ENCODE assay signal across 18 cellular contexts in the genomic region with DNA sequence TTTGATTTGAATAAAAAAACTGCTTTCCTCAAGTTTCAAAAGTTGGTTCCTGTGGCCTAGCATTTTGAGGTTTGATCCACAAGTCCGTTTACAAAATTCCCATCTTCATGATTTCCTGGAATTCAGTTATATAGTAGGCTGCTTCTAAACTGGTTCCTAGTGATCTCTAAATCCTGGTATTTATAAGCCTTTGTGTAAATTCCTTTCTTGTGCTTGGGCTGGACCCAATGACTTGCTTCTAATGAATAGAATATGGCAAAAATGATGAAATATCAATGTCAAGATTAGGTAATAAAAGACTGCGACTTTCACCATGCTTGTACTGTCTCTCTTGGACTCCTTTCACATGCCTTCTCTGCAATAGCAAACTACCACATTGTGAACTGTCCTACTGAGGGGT.
"Had no signal": no experiment of that assay in that cellular context is flagged by ENCODE, and none has a peak within 500 bp of the region (broad histone marks: within the 10 kb centered on the region; RNA-seq: fewer than 3 reads in every experiment).

No MANE protein-coding gene starts in this region.

- H3K4me3 Mint-ChIP-seq: activated naive CD4-positive, alpha-beta T cell treated with anti-CD3 and anti-CD28 coated beads, Interleukin-2, amount 50 U/mL, for 24 hours; immature natural killer cell; nephron progenitor cell; stimulated activated naive B cell treated with anti-CD40 and anti-IgM and Interleukin-4, amounts not matched to agents 10 μg/mL and 1 μg/mL and 100 μg/mL, for 72 hours had no signal

- H3K27ac ChIP-seq: adrenal gland, breast epithelium, coronary artery, left ventricle myocardium inferior, sigmoid colon, spleen, upper lobe of right lung had no signal

- H3K27me3 ChIP-seq: adrenal gland, breast epithelium, sigmoid colon, spleen, upper lobe of right lung had no signal

- H3K4me1 Mint-ChIP-seq: activated naive CD4-positive, alpha-beta T cell treated with anti-CD3 and anti-CD28 coated beads, Interleukin-2, amount 50 U/mL, for 24 hours; immature natural killer cell had no signal

- ATAC-seq: stimulated activated naive B cell treated with anti-CD40 and anti-IgM and Interleukin-4, amounts not matched to agents 10 μg/mL and 1 μg/mL and 100 μg/mL, for 72 hours had no signal

- H3K36me3 ChIP-seq: adrenal gland, breast epithelium, left ventricle myocardium inferior, sigmoid colon, spleen, upper lobe of right lung had no signal

- H3K4me1 ChIP-seq: adrenal gland, breast epithelium, left ventricle myocardium inferior, spleen, upper lobe of right lung had no signal

- DNase-seq: activated gamma-delta T cell; adrenal gland; erythroblast; immature natural killer cell; kidney glomerular epithelial cell; left ventricle myocardium inferior; mammary epithelial cell; midbrain; nephron progenitor cell; occipital lobe; posterior cingulate gyrus; sigmoid colon; spleen; stimulated activated naive B cell treated with anti-CD40 and anti-IgM and Interleukin-4, amounts not matched to agents 10 μg/mL and 1 μg/mL and 100 μg/mL, for 72 hours; upper lobe of right lung had no signal

- H3K9me3 ChIP-seq: adrenal gland, breast epithelium, left ventricle myocardium inferior, sigmoid colon, spleen, upper lobe of right lung had no signal

- H3K27ac Mint-ChIP-seq: activated naive CD4-positive, alpha-beta T cell treated with anti-CD3 and anti-CD28 coated beads, Interleukin-2, amount 50 U/mL, for 24 hours; immature natural killer cell; nephron progenitor cell; stimulated activated naive B cell treated with anti-CD40 and anti-IgM and Interleukin-4, amounts not matched to agents 10 μg/mL and 1 μg/mL and 100 μg/mL, for 72 hours had no signal

- H3K9me3 Mint-ChIP-seq: activated naive CD4-positive, alpha-beta T cell treated with anti-CD3 and anti-CD28 coated beads, Interleukin-2, amount 50 U/mL, for 24 hours; immature natural killer cell; nephron progenitor cell had no signal

- H3K4me3 ChIP-seq: adrenal gland, breast epithelium, coronary artery, left ventricle myocardium inferior, sigmoid colon, spleen, upper lobe of right lung had no signal

- H3K36me3 Mint-ChIP-seq: activated naive CD4-positive, alpha-beta T cell treated with anti-CD3 and anti-CD28 coated beads, Interleukin-2, amount 50 U/mL, for 24 hours; immature natural killer cell; stimulated activated naive B cell treated with anti-CD40 and anti-IgM and Interleukin-4, amounts not matched to agents 10 μg/mL and 1 μg/mL and 100 μg/mL, for 72 hours had no signal
